In genomic region chr1:175893192-175893591, GRCh38 we compare ENCODE assay signal across 28 cellular contexts.
"Had no signal": no experiment of that assay in that cellular context is flagged by ENCODE, and none has a peak within 500 bp of the region (broad histone marks: within the 10 kb centered on the region; RNA-seq: fewer than 3 reads in every experiment).

No MANE protein-coding gene starts in this region.

- H3K9me3 Mint-ChIP-seq: activated CD8-positive, alpha-beta T cell treated with anti-CD3 and anti-CD28 coated beads for 36 hours; activated naive CD8-positive, alpha-beta T cell treated with anti-CD3 and anti-CD28 coated beads for 36 hours; activated T-cell treated with anti-CD3 and anti-CD28 coated beads, Interleukin-2, amount 50 U/mL, for 72 hours; activated T-helper 2 cell treated with anti-CD3 and anti-CD28 coated beads, Interferon-gamma antibody, Interleukin-2, Interleukin-4, amounts not matched to agents 10 μg/mL and 5 μg/mL and 100 μg/mL, durations not matched to agents 14 hours and 24 hours and 36 hours had no signal

- H3K4me1 ChIP-seq: breast epithelium, Peyer's patch had no signal

- H3K27me3 ChIP-seq: breast epithelium, Peyer's patch, SJCRH30 had no signal

- H3K4me1 Mint-ChIP-seq: activated naive CD4-positive, alpha-beta T cell treated with anti-CD3 and anti-CD28 coated beads, Interleukin-2, amount 10 ng/mL, durations not matched to agents 7 days and 5 days; activated naive CD8-positive, alpha-beta T cell treated with anti-CD3 and anti-CD28 coated beads for 36 hours had no signal

- H3K4me3 ChIP-seq: breast epithelium, Peyer's patch, SJCRH30 had no signal

- H3K4me2 ChIP-seq: SK-N-SH had no signal

- H3K9me3 ChIP-seq: breast epithelium, Peyer's patch, SJCRH30, SK-N-SH had no signal

- ATAC-seq: activated CD4-positive, CD25-positive, alpha-beta regulatory T cell treated with anti-CD3 and anti-CD28 coated beads, Interleukin-2, amount 50 U/mL, for 24 hours; activated CD8-positive, alpha-beta T cell treated with anti-CD3 and anti-CD28 coated beads for 36 hours; activated T-cell treated with anti-CD3 and anti-CD28 coated beads, Interleukin-2, amount 50 U/mL, for 72 hours had no signal

- H3K36me3 Mint-ChIP-seq: activated naive CD4-positive, alpha-beta T cell treated with anti-CD3 and anti-CD28 coated beads, Interleukin-2, amount 10 ng/mL, durations not matched to agents 7 days and 5 days had no signal

- DNase-seq: activated CD4-positive, alpha-beta T cell treated with anti-CD3 and anti-CD28 coated beads for 4 hours; activated CD8-positive, alpha-beta memory T cell treated with anti-CD3 and anti-CD28 coated beads, Interleukin-2, amount 50 U/mL, for 4 hours; activated CD8-positive, alpha-beta T cell treated with anti-CD3 and anti-CD28 coated beads for 36 hours; activated gamma-delta T cell treated with Interleukin-2 at 50 U/mL for 16 hours; activated naive CD4-positive, alpha-beta T cell treated with anti-CD3 and anti-CD28 coated beads, Interleukin-2, amount 10 ng/mL, durations not matched to agents 7 days and 5 days; activated naive CD8-positive, alpha-beta T cell treated with anti-CD3 and anti-CD28 coated beads for 36 hours; activated T-cell treated with anti-CD3 and anti-CD28 coated beads, Interleukin-2, amount 50 U/mL, for 72 hours; anterior cingulate cortex; caudate nucleus; NCI-H1092; NCI-H1417; NCI-H1694; NCI-H2029; NCI-H2107; NCI-H345; NCI-H510A; NCI-H69; NK-92 treated with Interleukin-12 subunit alpha and Interleukin-12 subunit beta, amount 100 ng/mL, for 24 hours; OCI-M1; Peyer's patch; Right ventricle myocardium superior; SJCRH30; SK-N-SH; T-helper 1 cell had no signal

- H3K9ac ChIP-seq: SK-N-SH had no signal

- H3K4me3 Mint-ChIP-seq: activated CD8-positive, alpha-beta T cell treated with anti-CD3 and anti-CD28 coated beads for 36 hours; activated naive CD4-positive, alpha-beta T cell treated with anti-CD3 and anti-CD28 coated beads, Interleukin-2, amount 10 ng/mL, durations not matched to agents 7 days and 5 days; activated naive CD8-positive, alpha-beta T cell treated with anti-CD3 and anti-CD28 coated beads for 36 hours; activated T-cell treated with anti-CD3 and anti-CD28 coated beads, Interleukin-2, amount 50 U/mL, for 72 hours had no signal

- H3K36me3 ChIP-seq: breast epithelium, Peyer's patch, SJCRH30 had no signal

- H3K27ac Mint-ChIP-seq: activated CD8-positive, alpha-beta T cell treated with anti-CD3 and anti-CD28 coated beads for 36 hours; activated naive CD4-positive, alpha-beta T cell treated with anti-CD3 and anti-CD28 coated beads, Interleukin-2, amount 10 ng/mL, durations not matched to agents 7 days and 5 days; activated naive CD8-positive, alpha-beta T cell treated with anti-CD3 and anti-CD28 coated beads for 36 hours; activated T-cell treated with anti-CD3 and anti-CD28 coated beads, Interleukin-2, amount 50 U/mL, for 72 hours; activated T-helper 2 cell treated with anti-CD3 and anti-CD28 coated beads, Interferon-gamma antibody, Interleukin-2, Interleukin-4, amounts not matched to agents 10 μg/mL and 5 μg/mL and 100 μg/mL, durations not matched to agents 14 hours and 24 hours and 36 hours had no signal

- H3K27ac ChIP-seq: breast epithelium, Peyer's patch, RWPE1, SJCRH30 had no signal

- H3K27me3 Mint-ChIP-seq: activated CD8-positive, alpha-beta T cell treated with anti-CD3 and anti-CD28 coated beads for 36 hours; activated naive CD8-positive, alpha-beta T cell treated with anti-CD3 and anti-CD28 coated beads for 36 hours had no signal

- H3K9me2 ChIP-seq: SK-N-SH had no signal
